In the genomic region with DNA sequence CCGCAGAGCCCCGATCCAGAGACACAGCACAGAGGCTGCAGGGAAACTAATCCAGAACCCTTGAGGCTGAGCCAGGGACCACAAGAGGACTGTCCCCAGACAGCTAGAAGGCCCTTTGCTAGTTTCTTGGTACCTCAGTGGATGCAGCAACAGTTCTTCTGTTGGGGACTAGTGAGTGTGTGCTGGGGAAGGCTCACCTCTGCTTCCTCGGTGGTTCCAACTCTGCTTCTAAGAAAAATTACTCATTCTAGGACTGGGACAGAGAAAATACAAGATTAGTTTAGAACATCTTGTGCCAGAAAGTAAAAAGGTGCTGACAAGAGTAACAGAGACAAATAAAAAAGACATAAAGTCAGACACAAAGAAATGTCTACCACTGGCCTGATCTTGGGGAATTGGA, we compare ENCODE assay signal across 19 cellular contexts. TPM values are rescaled to one million over a fixed set of nuclear protein-coding genes. Genes with fewer than 3 reads are reported as not detected.
DNase-seq lines count a peak whose midpoint lies in the region; ATAC-seq lines count a peak whose summit lies in the region.
"Had no signal": no experiment of that assay in that cellular context is flagged by ENCODE, and none has a peak within 500 bp of the region (broad histone marks: within the 10 kb centered on the region; RNA-seq: fewer than 3 reads in every experiment).

No MANE protein-coding gene starts in this region.

- POLR2A ChIA-PET in activated CD4-positive, alpha-beta T cell treated with anti-CD3 and anti-CD28 coated beads, Interleukin-2, amount 10 ng/mL, durations not matched to agents 7 days and 5 days (lab: Charles Lee): no interaction called here

- peak overlapping the region; percentile 15 for H3K27ac Mint-ChIP-seq in activated CD4-positive, alpha-beta T cell treated with anti-CD3 and anti-CD28 coated beads, Interleukin-2, amount 10 ng/mL, durations not matched to agents 7 days and 5 days
- peak overlapping the region; percentile 67 for H3K27ac Mint-ChIP-seq in activated CD8-positive, alpha-beta memory T cell treated with anti-CD3 and anti-CD28 coated beads, Interleukin-2, amount 10 ng/mL, durations not matched to agents 7 days and 5 days
- H3K27ac Mint-ChIP-seq: B cell; CD4-positive, alpha-beta T cell; CD8-positive, alpha-beta T cell had no signal

- H3K4me3 Mint-ChIP-seq in activated CD4-positive, alpha-beta T cell treated with anti-CD3 and anti-CD28 coated beads, Interleukin-2, amount 10 ng/mL, durations not matched to agents 7 days and 5 days: no peak overlapping the region
- H3K4me3 Mint-ChIP-seq in activated CD8-positive, alpha-beta memory T cell treated with anti-CD3 and anti-CD28 coated beads, Interleukin-2, amount 10 ng/mL, durations not matched to agents 7 days and 5 days: no peak overlapping the region
- H3K4me3 Mint-ChIP-seq: B cell; CD4-positive, alpha-beta T cell; CD8-positive, alpha-beta T cell had no signal

- no peaks in the 10 kb centered on the region for H3K9me3 Mint-ChIP-seq in activated CD4-positive, alpha-beta T cell treated with anti-CD3 and anti-CD28 coated beads, Interleukin-2, amount 10 ng/mL, durations not matched to agents 7 days and 5 days
- H3K9me3 Mint-ChIP-seq in activated CD8-positive, alpha-beta memory T cell treated with anti-CD3 and anti-CD28 coated beads, Interleukin-2, amount 10 ng/mL, durations not matched to agents 7 days and 5 days (ENCODE audit: low read depth): peaks cover 2% of the 10 kb centered on the region

- no peaks in the 10 kb centered on the region for H3K36me3 Mint-ChIP-seq in activated CD4-positive, alpha-beta T cell treated with anti-CD3 and anti-CD28 coated beads, Interleukin-2, amount 10 ng/mL, durations not matched to agents 7 days and 5 days (ENCODE audit: low read depth)
- H3K36me3 Mint-ChIP-seq in activated CD8-positive, alpha-beta memory T cell treated with anti-CD3 and anti-CD28 coated beads, Interleukin-2, amount 10 ng/mL, durations not matched to agents 7 days and 5 days: no peaks in the 10 kb centered on the region
- H3K36me3 Mint-ChIP-seq: CD8-positive, alpha-beta T cell had no signal

- peaks cover 16% of the 10 kb centered on the region for H3K4me1 Mint-ChIP-seq in activated CD4-positive, alpha-beta T cell treated with anti-CD3 and anti-CD28 coated beads, Interleukin-2, amount 10 ng/mL, durations not matched to agents 7 days and 5 days
- peaks cover 22% of the 10 kb centered on the region for H3K4me1 Mint-ChIP-seq in activated CD8-positive, alpha-beta memory T cell treated with anti-CD3 and anti-CD28 coated beads, Interleukin-2, amount 10 ng/mL, durations not matched to agents 7 days and 5 days
- H3K4me1 Mint-ChIP-seq: B cell had no signal

- CTCF ChIA-PET in activated CD4-positive, alpha-beta T cell treated with anti-CD3 and anti-CD28 coated beads, Interleukin-2, amount 10 ng/mL, durations not matched to agents 7 days and 5 days (lab: Charles Lee): no interaction called here
- CTCF ChIA-PET in activated CD8-positive, alpha-beta memory T cell treated with anti-CD3 and anti-CD28 coated beads, Interleukin-2, amount 10 ng/mL, durations not matched to agents 7 days and 5 days (lab: Charles Lee): no interaction called here

- DNase-seq in activated CD4-positive, alpha-beta T cell treated with anti-CD3 and anti-CD28 coated beads, Interleukin-2, amount 10 ng/mL, durations not matched to agents 7 days and 5 days: no peak
- no peak for DNase-seq in activated CD4-positive, alpha-beta T cell treated with anti-CD3 and anti-CD28 coated beads for 4 hours
- DNase-seq in activated CD8-positive, alpha-beta memory T cell treated with anti-CD3 and anti-CD28 coated beads, Interleukin-2, amount 10 ng/mL, durations not matched to agents 7 days and 5 days: no peak
- DNase-seq in activated CD8-positive, alpha-beta memory T cell treated with anti-CD3 and anti-CD28 coated beads, Interleukin-2, amount 50 U/mL, for 48 hours: no peak
- no peak for DNase-seq in COR-L47 (lab: John Stamatoyannopoulos, UW)
- DNase-seq: AML-193; CD4-positive, alpha-beta T cell; CD8-positive, alpha-beta T cell; DMS 273 treated with DMSO at 0.1 percent for 48 hours; DMS153; DMS53; DMS79; DND-41; EL; GDM1 had no signal

- ATAC-seq in activated CD8-positive, alpha-beta memory T cell treated with anti-CD3 and anti-CD28 coated beads, Interleukin-2, amount 10 ng/mL, durations not matched to agents 7 days and 5 days: peak; percentile 64
- ATAC-seq: A549; CD8-positive, alpha-beta T cell; GM12878 had no signal

- H3K27me3 Mint-ChIP-seq in activated CD4-positive, alpha-beta T cell treated with anti-CD3 and anti-CD28 coated beads, Interleukin-2, amount 10 ng/mL, durations not matched to agents 7 days and 5 days: no peaks in the 10 kb centered on the region
- no peaks in the 10 kb centered on the region for H3K27me3 Mint-ChIP-seq in activated CD8-positive, alpha-beta memory T cell treated with anti-CD3 and anti-CD28 coated beads, Interleukin-2, amount 10 ng/mL, durations not matched to agents 7 days and 5 days
- H3K27me3 Mint-ChIP-seq: B cell; CD4-positive, alpha-beta T cell had no signal

RNA-seq across cellular contexts. Expression of gene ZNF484, which starts 19.5 kb away (rescaled TPM):
- 10 to 100 TPM; 13.0 to 14.4 TPM for total RNA-seq in activated CD4-positive, alpha-beta T cell treated with anti-CD3 and anti-CD28 coated beads, Interleukin-2, amount 10 ng/mL, durations not matched to agents 7 days and 5 days
- total RNA-seq in activated CD8-positive, alpha-beta memory T cell treated with anti-CD3 and anti-CD28 coated beads, Interleukin-2, amount 10 ng/mL, durations not matched to agents 7 days and 5 days: 10 to 100 TPM; 10.2 to 11.9 TPM

RNA-seq across cellular contexts. Expression of gene FGD3, which starts 50.0 kb away (rescaled TPM):
- 100 to 1,000 TPM; 148 to 156 TPM for total RNA-seq in activated CD4-positive, alpha-beta T cell treated with anti-CD3 and anti-CD28 coated beads, Interleukin-2, amount 10 ng/mL, durations not matched to agents 7 days and 5 days
- 10 to 100 TPM; 72.1 to 91.2 TPM for total RNA-seq in activated CD8-positive, alpha-beta memory T cell treated with anti-CD3 and anti-CD28 coated beads, Interleukin-2, amount 10 ng/mL, durations not matched to agents 7 days and 5 days
- total RNA-seq: G401 had no signal
